1 cellular context compared by ENCODE assay signal in genomic region chrX:129932792-129933321, GRCh38.
TF ChIP-seq lines count a peak whose summit lies in the region.

No MANE protein-coding gene starts in this region.

TF ChIP-seq in endothelial cell of umbilical vein, 7 proteins besides CTCF, POLR2A, EP300 and RAD21 (continued from another document):
- no peak for TF ChIP-seq MAX (IDR thresholded peaks at IDR 0.05; ENCODE audit: insufficient read depth, insufficient read length)
- TF ChIP-seq JUN (IDR thresholded peaks at IDR 0.05; ENCODE audit: borderline replicate concordance, insufficient read depth, insufficient read length, low read depth): no peak
- no peak for TF ChIP-seq GATA2 (IDR thresholded peaks at IDR 0.05; ENCODE audit: insufficient read depth, insufficient read length, low read depth, low read length)
